ENCODE assay signal across 12 cellular contexts in genomic region chr2:237707859-237708398, GRCh38.
DNase-seq lines count a peak whose midpoint lies in the region; ATAC-seq, FAIRE-seq and TF ChIP-seq lines count a peak whose summit lies in the region.
"Had no signal": no experiment of that assay in that cellular context is flagged by ENCODE, and none has a peak within 500 bp of the region (broad histone marks: within the 10 kb centered on the region; RNA-seq: fewer than 3 reads in every experiment).

No MANE protein-coding gene starts in this region.

- DNase-seq in GM23338 (ENCODE audit: low spot score): peak; percentile 2
- DNase-seq in bronchial epithelial cell (ENCODE audit: low read depth): no peak
- no peak for DNase-seq in kidney
- no peak for DNase-seq in posterior vena cava (ENCODE audit: low spot score)
- DNase-seq: H9, mesenchymal stem cell, NCI-H69 had no signal

- H3K4me3 ChIP-seq in GM23338 (no peak overlapping the region), bronchial epithelial cell (ENCODE audit: low read depth, low read length) (no peak overlapping the region), kidney (ENCODE audit: low read length in 2 of 2) (no peak overlapping the region), subcutaneous abdominal adipose tissue (ENCODE audit: low read depth in 1 of 5, low read length in 5 of 5) (peak overlapping the region in 1 of 5 donors; percentile 23)
- H3K4me3 ChIP-seq: smooth muscle cell had no signal

- H3K36me3 Mint-ChIP-seq in GM23338 (ENCODE audit: low read depth): peaks cover 16% of the 10 kb centered on the region

- no peaks in the 10 kb centered on the region for H3K27me3 ChIP-seq in GM23338 (ENCODE audit: insufficient read depth)
- H3K27me3 ChIP-seq in bronchial epithelial cell (ENCODE audit: control insufficient read depth, insufficient read depth, low read length): no peaks in the 10 kb centered on the region
- no peaks in the 10 kb centered on the region for H3K27me3 ChIP-seq in subcutaneous abdominal adipose tissue (ENCODE audit: control insufficient read depth in 5 of 5, insufficient read depth in 4 of 5, low read length in 5 of 5)

- FAIRE-seq in bronchial epithelial cell (lab: Jason Lieb, UNC): no peak
- FAIRE-seq in kidney (lab: Jason Lieb, UNC): no peak
- FAIRE-seq: frontal cortex had no signal

- peaks cover 14% of the 10 kb centered on the region for H3K27me3 Mint-ChIP-seq in GM23338 (ENCODE audit: insufficient read depth, low read depth, poor library complexity)

- H3K4me1 ChIP-seq in GM23338 (ENCODE audit: insufficient read depth) (peaks cover 27% of the 10 kb centered on the region), kidney (ENCODE audit: control insufficient read depth in 1 of 2, insufficient read depth in 1 of 2, low read depth in 1 of 2, low read length in 2 of 2) (peaks cover 22 to 30% of the 10 kb centered on the region in 2 donors), subcutaneous abdominal adipose tissue (ENCODE audit: control insufficient read depth in 5 of 5, insufficient read depth in 5 of 5, low read length in 5 of 5) (peaks cover 6 to 57% (median 34%) of the 10 kb centered on the region in 5 donors)

- intact Hi-C loops in kidney (cut with DNase I): no loop called here
- intact Hi-C loops in posterior vena cava (cut with DNase I): no loop called here

- no peaks in the 10 kb centered on the region for H3K9me3 Mint-ChIP-seq in GM23338
- H3K9me3 Mint-ChIP-seq: H9 had no signal

- peaks cover 95% of the 10 kb centered on the region for H3K79me2 ChIP-seq in GM23338 (replicated peaks; ENCODE audit: insufficient read depth)

- no peaks in the 10 kb centered on the region for H3K36me3 ChIP-seq in GM23338 (ENCODE audit: insufficient read depth)
- peaks cover 16% of the 10 kb centered on the region for H3K36me3 ChIP-seq in bronchial epithelial cell (ENCODE audit: control insufficient read depth, insufficient read depth, low read length)
- H3K36me3 ChIP-seq in kidney (ENCODE audit: control insufficient read depth in 1 of 2, insufficient read depth in 2 of 2, low read length in 2 of 2): peaks cover 0 to 5% of the 10 kb centered on the region in 2 donors
- H3K36me3 ChIP-seq in subcutaneous abdominal adipose tissue (ENCODE audit: control insufficient read depth in 5 of 5, insufficient read depth in 5 of 5, low read length in 5 of 5): peaks cover 0 to 41% (median 27%) of the 10 kb centered on the region in 5 donors

- H3K9me2 ChIP-seq in GM23338 (ENCODE audit: insufficient read depth): no peaks in the 10 kb centered on the region

- no peak overlapping the region for H2AFZ ChIP-seq in GM23338

- H3K9ac ChIP-seq in kidney (ENCODE audit: low read length in 2 of 2) (peak overlapping the region in 1 of 2 donors; percentile 20), subcutaneous abdominal adipose tissue (ENCODE audit: low read length in 5 of 5) (peak overlapping the region in 1 of 5 donors; percentile 2)

- peaks cover 31% of the 10 kb centered on the region for H4K20me1 ChIP-seq in GM23338 (replicated peaks; ENCODE audit: insufficient read depth)

- H3K4me2 ChIP-seq in GM23338: no peak overlapping the region
- H3K4me2 ChIP-seq: smooth muscle cell had no signal

- ATAC-seq in GM23338 (no peak), GM18870 (IDR thresholded peaks at IDR 0.05; ENCODE audit: unreplicated experiment) (no peak), HG03378 (IDR thresholded peaks at IDR 0.05; ENCODE audit: unreplicated experiment) (no peak)

- H3K4me1 Mint-ChIP-seq in GM23338: peaks cover 60% of the 10 kb centered on the region

- H3F3A ChIP-seq in GM23338 (replicated peaks; ENCODE audit: low read depth): no peaks in the 10 kb centered on the region

- H3K27ac Mint-ChIP-seq in GM23338: 0 out of 2 replicates have a peak overlapping the region, but pooled peaks have one; percentile 52

- no peak overlapping the region for H3K4me3 Mint-ChIP-seq in GM23338
- H3K4me3 Mint-ChIP-seq: H9 had no signal

- H3K9me3 ChIP-seq in kidney (ENCODE audit: control insufficient read depth in 1 of 2, low read length in 2 of 2) (no peaks in the 10 kb centered on the region), subcutaneous abdominal adipose tissue (ENCODE audit: control insufficient read depth in 5 of 5, low read length in 5 of 5) (no peaks in the 10 kb centered on the region)

- TF ChIP-seq CTCF in GM23338 (conservative IDR thresholded peaks at IDR 0.05; ENCODE audit: low read depth in 2 of 2): no peak
- TF ChIP-seq CTCF in bronchial epithelial cell (IDR thresholded peaks at IDR 0.05; ENCODE audit: insufficient read depth, low read length, severe bottlenecking): peak; percentile 7
- TF ChIP-seq CTCF in kidney (IDR thresholded peaks at IDR 0.05; ENCODE audit: borderline replicate concordance, extremely low read depth, insufficient read depth): no peak

- H3K27ac ChIP-seq in GM23338 (ENCODE audit: low read depth): peak overlapping the region; percentile 63; the same call in 1 of the 2 replicates
- H3K27ac ChIP-seq in kidney (ENCODE audit: low read depth in 2 of 2, low read length in 2 of 2): peak overlapping the region; percentile 28 to 52
- peak overlapping the region; percentile 3 for H3K27ac ChIP-seq in subcutaneous abdominal adipose tissue (ENCODE audit: low read depth, low read length)

TF ChIP-seq in GM23338, 12 proteins besides CTCF, POLR2A, EP300 and RAD21 (continues in another document):
- TF ChIP-seq ETS1 (IDR thresholded peaks at IDR 0.05) (no peak), EZH2 (IDR thresholded peaks at IDR 0.05; ENCODE audit: low read depth, unreplicated experiment) (no peak), CREB1 (CRISPR knock-in tag; IDR thresholded peaks at IDR 0.05; ENCODE audit: low read depth) (no peak), NANOG (IDR thresholded peaks at IDR 0.05; ENCODE audit: borderline replicate concordance) (no peak), STAT1 (IDR thresholded peaks at IDR 0.05; ENCODE audit: unreplicated experiment) (no peak)
- TF ChIP-seq, protein P1, sequence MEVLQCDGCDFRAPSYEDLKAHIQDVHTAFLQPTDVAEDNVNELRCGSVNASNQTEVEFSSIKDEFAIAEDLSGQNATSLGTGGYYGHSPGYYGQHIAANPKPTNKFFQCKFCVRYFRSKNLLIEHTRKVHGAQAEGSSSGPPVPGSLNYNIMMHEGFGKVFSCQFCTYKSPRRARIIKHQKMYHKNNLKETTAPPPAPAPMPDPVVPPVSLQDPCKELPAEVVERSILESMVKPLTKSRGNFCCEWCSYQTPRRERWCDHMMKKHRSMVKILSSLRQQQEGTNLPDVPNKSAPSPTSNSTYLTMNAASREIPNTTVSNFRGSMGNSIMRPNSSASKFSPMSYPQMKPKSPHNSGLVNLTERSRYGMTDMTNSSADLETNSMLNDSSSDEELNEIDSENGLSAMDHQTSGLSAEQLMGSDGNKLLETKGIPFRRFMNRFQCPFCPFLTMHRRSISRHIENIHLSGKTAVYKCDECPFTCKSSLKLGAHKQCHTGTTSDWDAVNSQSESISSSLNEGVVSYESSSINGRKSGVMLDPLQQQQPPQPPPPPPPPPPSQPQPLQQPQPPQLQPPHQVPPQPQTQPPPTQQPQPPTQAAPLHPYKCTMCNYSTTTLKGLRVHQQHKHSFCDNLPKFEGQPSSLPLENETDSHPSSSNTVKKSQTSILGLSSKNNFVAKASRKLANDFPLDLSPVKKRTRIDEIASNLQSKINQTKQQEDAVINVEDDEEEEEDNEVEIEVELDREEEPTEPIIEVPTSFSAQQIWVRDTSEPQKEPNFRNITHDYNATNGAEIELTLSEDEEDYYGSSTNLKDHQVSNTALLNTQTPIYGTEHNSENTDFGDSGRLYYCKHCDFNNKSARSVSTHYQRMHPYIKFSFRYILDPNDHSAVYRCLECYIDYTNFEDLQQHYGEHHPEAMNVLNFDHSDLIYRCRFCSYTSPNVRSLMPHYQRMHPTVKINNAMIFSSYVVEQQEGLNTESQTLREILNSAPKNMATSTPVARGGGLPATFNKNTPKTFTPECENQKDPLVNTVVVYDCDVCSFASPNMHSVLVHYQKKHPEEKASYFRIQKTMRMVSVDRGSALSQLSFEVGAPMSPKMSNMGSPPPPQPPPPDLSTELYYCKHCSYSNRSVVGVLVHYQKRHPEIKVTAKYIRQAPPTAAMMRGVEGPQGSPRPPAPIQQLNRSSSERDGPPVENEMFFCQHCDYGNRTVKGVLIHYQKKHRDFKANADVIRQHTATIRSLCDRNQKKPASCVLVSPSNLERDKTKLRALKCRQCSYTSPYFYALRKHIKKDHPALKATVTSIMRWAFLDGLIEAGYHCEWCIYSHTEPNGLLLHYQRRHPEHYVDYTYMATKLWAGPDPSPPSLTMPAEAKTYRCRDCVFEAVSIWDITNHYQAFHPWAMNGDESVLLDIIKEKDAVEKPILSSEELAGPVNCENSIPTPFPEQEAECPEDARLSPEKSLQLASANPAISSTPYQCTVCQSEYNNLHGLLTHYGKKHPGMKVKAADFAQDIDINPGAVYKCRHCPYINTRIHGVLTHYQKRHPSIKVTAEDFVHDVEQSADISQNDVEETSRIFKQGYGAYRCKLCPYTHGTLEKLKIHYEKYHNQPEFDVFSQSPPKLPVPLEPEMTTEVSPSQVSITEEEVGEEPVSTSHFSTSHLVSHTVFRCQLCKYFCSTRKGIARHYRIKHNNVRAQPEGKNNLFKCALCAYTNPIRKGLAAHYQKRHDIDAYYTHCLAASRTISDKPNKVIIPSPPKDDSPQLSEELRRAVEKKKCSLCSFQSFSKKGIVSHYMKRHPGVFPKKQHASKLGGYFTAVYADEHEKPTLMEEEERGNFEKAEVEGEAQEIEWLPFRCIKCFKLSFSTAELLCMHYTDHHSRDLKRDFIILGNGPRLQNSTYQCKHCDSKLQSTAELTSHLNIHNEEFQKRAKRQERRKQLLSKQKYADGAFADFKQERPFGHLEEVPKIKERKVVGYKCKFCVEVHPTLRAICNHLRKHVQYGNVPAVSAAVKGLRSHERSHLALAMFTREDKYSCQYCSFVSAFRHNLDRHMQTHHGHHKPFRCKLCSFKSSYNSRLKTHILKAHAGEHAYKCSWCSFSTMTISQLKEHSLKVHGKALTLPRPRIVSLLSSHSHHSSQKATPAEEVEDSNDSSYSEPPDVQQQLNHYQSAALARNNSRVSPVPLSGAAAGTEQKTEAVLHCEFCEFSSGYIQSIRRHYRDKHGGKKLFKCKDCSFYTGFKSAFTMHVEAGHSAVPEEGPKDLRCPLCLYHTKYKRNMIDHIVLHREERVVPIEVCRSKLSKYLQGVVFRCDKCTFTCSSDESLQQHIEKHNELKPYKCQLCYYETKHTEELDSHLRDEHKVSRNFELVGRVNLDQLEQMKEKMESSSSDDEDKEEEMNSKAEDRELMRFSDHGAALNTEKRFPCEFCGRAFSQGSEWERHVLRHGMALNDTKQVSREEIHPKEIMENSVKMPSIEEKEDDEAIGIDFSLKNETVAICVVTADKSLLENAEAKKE (CRISPR knock-in tag; IDR thresholded peaks at IDR 0.05): no peak

Comparison
In these comparisons a context has a peak if more than half of its experiments do, and no peak if none do; other contexts are left out.
1. H3K27ac ChIP-seq: peak in every context shown above with its lines; median percentile 63 in GM23338; 40 in kidney; 3 in subcutaneous abdominal adipose tissue.